9 cellular contexts compared by ENCODE assay signal in the genomic region with DNA sequence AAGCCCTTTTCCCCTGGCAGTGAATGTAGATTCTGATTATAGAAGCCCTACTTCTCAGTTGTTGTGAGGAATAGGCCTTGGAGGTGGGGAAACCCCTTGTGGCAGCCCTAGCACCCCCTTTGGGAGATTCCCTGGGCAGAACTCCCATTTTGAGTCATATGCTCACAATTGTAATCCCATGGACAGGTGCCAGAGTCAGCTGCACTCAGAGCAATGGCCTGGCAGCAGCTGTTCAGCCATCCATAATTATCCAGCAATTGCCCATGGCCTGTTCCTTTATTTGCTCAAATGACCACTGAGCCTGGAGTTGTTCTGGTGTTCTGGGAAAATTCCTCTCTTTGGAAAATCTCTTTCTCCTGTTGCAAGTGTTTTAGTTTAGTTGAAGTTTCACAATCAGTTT.
DNase-seq lines count a peak whose midpoint lies in the region; ATAC-seq lines count a peak whose summit lies in the region.
"Had no signal": no experiment of that assay in that cellular context is flagged by ENCODE, and none has a peak within 500 bp of the region (broad histone marks: within the 10 kb centered on the region; RNA-seq: fewer than 3 reads in every experiment).

No MANE protein-coding gene starts in this region.

- peak; percentile 84 for DNase-seq in A172 (ENCODE audit: low spot score)
- DNase-seq in H4 (ENCODE audit: low spot score): peak; percentile 49
- no peak for DNase-seq in T-helper 17 cell
- DNase-seq in globus pallidus (ENCODE audit: low spot score): peak; percentile 94
- DNase-seq in posterior vena cava (ENCODE audit: low spot score): peak; percentile 84
- DNase-seq in SK-N-DZ (ENCODE audit: low spot score): no peak
- DNase-seq in CD1c-positive myeloid dendritic cell (ENCODE audit: extremely low spot score): no peak
- DNase-seq: activated B cell treated with CpG ODN at 0.5 μM for 24 hours had no signal

- H3K9me3 ChIP-seq in T-helper 17 cell (ENCODE audit: control insufficient read depth, low read length, poor library complexity, severe bottlenecking): no peaks in the 10 kb centered on the region

- H3K4me3 Mint-ChIP-seq in T-helper 17 cell: no peak overlapping the region
- H3K4me3 Mint-ChIP-seq: activated B cell treated with CpG ODN at 0.5 μM for 24 hours had no signal

- peaks cover 6% of the 10 kb centered on the region for H3K36me3 Mint-ChIP-seq in T-helper 17 cell (ENCODE audit: low read depth)

- peak overlapping the region; percentile 76 for H3K27ac Mint-ChIP-seq in T-helper 17 cell
- H3K27ac Mint-ChIP-seq: activated B cell treated with CpG ODN at 0.5 μM for 24 hours had no signal

- no peak for ATAC-seq in T-helper 17 cell
- no peak for ATAC-seq in HG03571 (IDR thresholded peaks at IDR 0.05; ENCODE audit: unreplicated experiment)

- intact Hi-C loops in posterior vena cava (cut with DNase I): no loop called here

- H3K27me3 Mint-ChIP-seq in T-helper 17 cell: no peaks in the 10 kb centered on the region
- H3K27me3 Mint-ChIP-seq: activated B cell treated with CpG ODN at 0.5 μM for 24 hours had no signal

- peaks cover 12% of the 10 kb centered on the region for H3K4me1 Mint-ChIP-seq in T-helper 17 cell

Comparison
In these comparisons a context has a peak if more than half of its experiments do, and no peak if none do; other contexts are left out.
1. DNase-seq: peak in A172 (single experiment), H4 (single experiment), globus pallidus (single experiment) and posterior vena cava (single experiment); none in T-helper 17 cell (0 of 3), SK-N-DZ (single experiment) and CD1c-positive myeloid dendritic cell (single experiment).